ENCODE assay signal across 26 cellular contexts in genomic region chr6:11426571-11426970, GRCh38.
DNase-seq lines count a peak whose midpoint lies in the region; ATAC-seq and TF ChIP-seq lines count a peak whose summit lies in the region.
"Had no signal": no experiment of that assay in that cellular context is flagged by ENCODE, and none has a peak within 500 bp of the region (broad histone marks: within the 10 kb centered on the region; RNA-seq: fewer than 3 reads in every experiment).

No MANE protein-coding gene starts in this region.

- DNase-seq in left lung: no peak
- DNase-seq in SW480 (ENCODE audit: low spot score): no peak
- no peak for DNase-seq in stimulated activated naive CD8-positive, alpha-beta T cell treated with anti-CD3 and anti-CD28 coated beads, Interleukin-15, amount 100 ng/mL, for 72 hours
- DNase-seq: activated CD4-positive, alpha-beta T cell treated with anti-CD3 and anti-CD28 coated beads for 1 hour; activated CD8-positive, alpha-beta memory T cell treated with anti-CD3 and anti-CD28 coated beads for 24 hours; activated naive CD4-positive, alpha-beta T cell; activated T-cell treated with anti-CD3 and anti-CD28 coated beads, Interleukin-2, amount 50 U/mL, for 24 hours; CD8-positive, alpha-beta memory T cell; DMS53; GDM1; KG1; kidney glomerular epithelial cell; mesendoderm; NCI-H1694 treated with DMSO at 0.1 percent for 48 hours; NCI-H2171; NCI-H524; spleen; stimulated activated CD4-positive, alpha-beta T cell treated with anti-CD3 and anti-CD28 coated beads, Interleukin-4, amount 100 ng/mL, for 1 hour had no signal

- TF ChIP-seq CTCF in HEK293 (tag by site-specific recombination; IDR thresholded peaks at IDR 0.05) (no peak), left lung (IDR thresholded peaks at IDR 0.05) (no peak)

- H3K4me1 ChIP-seq in HEK293 (ENCODE audit: control insufficient read depth, insufficient read depth, low read length) (peaks cover 22% of the 10 kb centered on the region), left lung (peaks cover 35 to 58% of the 10 kb centered on the region in 2 donors), subcutaneous abdominal adipose tissue (ENCODE audit: control insufficient read depth in 5 of 5, insufficient read depth in 5 of 5, low read length in 5 of 5) (peaks cover 13 to 69% (median 61%) of the 10 kb centered on the region in 5 donors)

- H3K27me3 Mint-ChIP-seq in activated T-helper 17 cell treated with anti-CD3 and anti-CD28 coated beads, Interleukin-2, amount 50 U/mL, for 72 hours: no peaks in the 10 kb centered on the region
- H3K27me3 Mint-ChIP-seq in stimulated activated naive CD8-positive, alpha-beta T cell treated with anti-CD3 and anti-CD28 coated beads, Interleukin-15, amount 100 ng/mL, for 72 hours: peaks cover 7% of the 10 kb centered on the region
- H3K27me3 Mint-ChIP-seq: activated T-cell treated with anti-CD3 and anti-CD28 coated beads, Interleukin-2, amount 50 U/mL, for 24 hours; CD8-positive, alpha-beta memory T cell; stimulated activated memory B cell treated with anti-CD40 and anti-IgM and Interleukin-4, amounts not matched to agents 10 μg/mL and 1 μg/mL and 100 μg/mL, for 72 hours had no signal

- intact Hi-C loops in left lung (cut with DNase I): no loop called here

- H3K9me3 ChIP-seq in HEK293 (ENCODE audit: control insufficient read depth, insufficient read depth, low read depth, low read length): no peaks in the 10 kb centered on the region
- H3K9me3 ChIP-seq in left lung: no peaks in the 10 kb centered on the region
- H3K9me3 ChIP-seq in subcutaneous abdominal adipose tissue (ENCODE audit: control insufficient read depth in 5 of 5, low read length in 5 of 5): no peaks in the 10 kb centered on the region
- H3K9me3 ChIP-seq: SJSA1, spleen, thoracic aorta had no signal

- H3K4me1 Mint-ChIP-seq in activated T-helper 17 cell treated with anti-CD3 and anti-CD28 coated beads, Interleukin-2, amount 50 U/mL, for 72 hours: peaks cover 23% of the 10 kb centered on the region
- H3K4me1 Mint-ChIP-seq in stimulated activated naive CD8-positive, alpha-beta T cell treated with anti-CD3 and anti-CD28 coated beads, Interleukin-15, amount 100 ng/mL, for 72 hours: peaks cover 54% of the 10 kb centered on the region

- no peak overlapping the region for H3K4me3 Mint-ChIP-seq in activated T-helper 17 cell treated with anti-CD3 and anti-CD28 coated beads, Interleukin-2, amount 50 U/mL, for 72 hours
- no peak overlapping the region for H3K4me3 Mint-ChIP-seq in stimulated activated naive CD8-positive, alpha-beta T cell treated with anti-CD3 and anti-CD28 coated beads, Interleukin-15, amount 100 ng/mL, for 72 hours
- H3K4me3 Mint-ChIP-seq: activated T-cell treated with anti-CD3 and anti-CD28 coated beads, Interleukin-2, amount 50 U/mL, for 24 hours; CD8-positive, alpha-beta memory T cell; stimulated activated memory B cell treated with anti-CD40 and anti-IgM and Interleukin-4, amounts not matched to agents 10 μg/mL and 1 μg/mL and 100 μg/mL, for 72 hours had no signal

- ATAC-seq in activated T-helper 17 cell treated with anti-CD3 and anti-CD28 coated beads, Interleukin-2, amount 50 U/mL, for 72 hours (replicated peaks): no peak
- ATAC-seq in left lung (peak; percentile 8), HG03108 (IDR thresholded peaks at IDR 0.05; ENCODE audit: unreplicated experiment) (no peak)
- no peak for ATAC-seq in stimulated activated naive CD8-positive, alpha-beta T cell treated with anti-CD3 and anti-CD28 coated beads, Interleukin-15, amount 100 ng/mL, for 72 hours
- ATAC-seq: stimulated activated memory B cell treated with anti-CD40 and anti-IgM and Interleukin-4, amounts not matched to agents 10 μg/mL and 1 μg/mL and 100 μg/mL, for 72 hours had no signal

- no peak overlapping the region for H3K27ac ChIP-seq in HEK293 (ENCODE audit: extremely low read depth, low read depth, low read length)
- peak overlapping the region in 1 of 2 donors; percentile 53 for H3K27ac ChIP-seq in left lung
- H3K27ac ChIP-seq in subcutaneous abdominal adipose tissue (ENCODE audit: low read depth, low read length): peak overlapping the region; percentile 83
- H3K27ac ChIP-seq: cardiac muscle cell, thoracic aorta had no signal

- no peak overlapping the region for H3K4me3 ChIP-seq in HEK293 (ENCODE audit: low read depth, low read length)
- H3K4me3 ChIP-seq in left lung: no peak overlapping the region
- H3K4me3 ChIP-seq in subcutaneous abdominal adipose tissue (ENCODE audit: low read depth in 1 of 5, low read length in 5 of 5): no peak overlapping the region
- H3K4me3 ChIP-seq: cardiac muscle cell, SJSA1, spleen, thoracic aorta had no signal

- CTCF ChIA-PET in HEK293 (lab: Yijun Ruan, JAX): interaction anchor here (0.5 to 0.6 kb wide), 2 partner anchors 20 to 690 kb away, joined by 3 to 4 read pairs; no protein-coding TSS in a partner anchor

- POLR2A ChIA-PET in HEK293 (lab: Yijun Ruan, JAX): interaction anchor here (0.7 kb wide), 1 partner anchor 194 kb away, joined by 3 read pairs; the partner anchor contains the start of gene NEDD9

- H3K36me3 ChIP-seq in HEK293 (ENCODE audit: control insufficient read depth in 2 of 2, insufficient read depth in 1 of 2, low read length in 2 of 2) (no peaks in the 10 kb centered on the region; a peak in 1 of 3 replicates), left lung (no peaks in the 10 kb centered on the region), subcutaneous abdominal adipose tissue (ENCODE audit: control insufficient read depth in 5 of 5, insufficient read depth in 5 of 5, low read length in 5 of 5) (no peaks in the 10 kb centered on the region)
- H3K36me3 ChIP-seq: cardiac muscle cell, SJSA1, spleen, thoracic aorta had no signal

- no peaks in the 10 kb centered on the region for H3K36me3 Mint-ChIP-seq in activated T-helper 17 cell treated with anti-CD3 and anti-CD28 coated beads, Interleukin-2, amount 50 U/mL, for 72 hours (ENCODE audit: low read depth)
- H3K36me3 Mint-ChIP-seq: CD8-positive, alpha-beta memory T cell; stimulated activated memory B cell treated with anti-CD40 and anti-IgM and Interleukin-4, amounts not matched to agents 10 μg/mL and 1 μg/mL and 100 μg/mL, for 72 hours had no signal

- H3K9ac ChIP-seq in subcutaneous abdominal adipose tissue (ENCODE audit: low read length in 5 of 5): no peak overlapping the region

- H3K27me3 ChIP-seq in left lung (no peaks in the 10 kb centered on the region), subcutaneous abdominal adipose tissue (ENCODE audit: control insufficient read depth in 5 of 5, insufficient read depth in 4 of 5, low read length in 5 of 5) (no peaks in the 10 kb centered on the region)
- H3K27me3 ChIP-seq: cardiac muscle cell, SJSA1, spleen had no signal

- H3K27ac Mint-ChIP-seq in activated T-helper 17 cell treated with anti-CD3 and anti-CD28 coated beads, Interleukin-2, amount 50 U/mL, for 72 hours: peak overlapping the region; percentile 1
- H3K27ac Mint-ChIP-seq in stimulated activated naive CD8-positive, alpha-beta T cell treated with anti-CD3 and anti-CD28 coated beads, Interleukin-15, amount 100 ng/mL, for 72 hours: no peak overlapping the region
- H3K27ac Mint-ChIP-seq: activated T-cell treated with anti-CD3 and anti-CD28 coated beads, Interleukin-2, amount 50 U/mL, for 24 hours; stimulated activated memory B cell treated with anti-CD40 and anti-IgM and Interleukin-4, amounts not matched to agents 10 μg/mL and 1 μg/mL and 100 μg/mL, for 72 hours had no signal

- no peaks in the 10 kb centered on the region for H3K9me3 Mint-ChIP-seq in activated T-helper 17 cell treated with anti-CD3 and anti-CD28 coated beads, Interleukin-2, amount 50 U/mL, for 72 hours
- H3K9me3 Mint-ChIP-seq in stimulated activated naive CD8-positive, alpha-beta T cell treated with anti-CD3 and anti-CD28 coated beads, Interleukin-15, amount 100 ng/mL, for 72 hours: no peaks in the 10 kb centered on the region
- H3K9me3 Mint-ChIP-seq: activated T-cell treated with anti-CD3 and anti-CD28 coated beads, Interleukin-2, amount 50 U/mL, for 24 hours; CD8-positive, alpha-beta memory T cell; stimulated activated memory B cell treated with anti-CD40 and anti-IgM and Interleukin-4, amounts not matched to agents 10 μg/mL and 1 μg/mL and 100 μg/mL, for 72 hours had no signal

TF ChIP-seq in HEK293, 187 proteins besides CTCF, POLR2A, EP300 and RAD21:
- TF ChIP-seq GLIS1 (tag by site-specific recombination; IDR thresholded peaks at IDR 0.05): peak; percentile 62; the same call in 1 of the 2 replicates
- no peak for TF ChIP-seq ZNF404 (tag by site-specific recombination; IDR thresholded peaks at IDR 0.05)
